In genomic region chr3:158992466-158992865, GRCh38 we compare ENCODE assay signal across 33 cellular contexts.
"Had no signal": no experiment of that assay in that cellular context is flagged by ENCODE, and none has a peak within 500 bp of the region (broad histone marks: within the 10 kb centered on the region; RNA-seq: fewer than 3 reads in every experiment).

No MANE protein-coding gene starts in this region.

- H3K36me3 ChIP-seq: adrenal gland, ascending aorta, brain microvascular endothelial cell, breast epithelium, cardiac muscle cell had no signal

- FAIRE-seq: astrocyte, bronchial epithelial cell had no signal

- ATAC-seq: activated naive CD4-positive, alpha-beta T cell treated with anti-CD3 and anti-CD28 coated beads, Interleukin-2, amount 50 U/mL, for 72 hours; activated naive CD8-positive, alpha-beta T cell treated with anti-CD3 and anti-CD28 coated beads, Interleukin-2, amount 50 U/mL, for 24 hours; activated T-cell treated with anti-CD3 and anti-CD28 coated beads, Interleukin-2, amount 50 U/mL, for 4 hours; activated T-cell treated with anti-CD3 and anti-CD28 coated beads, Interleukin-2, amount 50 U/mL, for 72 hours; activated T-helper 17 cell treated with anti-CD3 and anti-CD28 coated beads, Interleukin-2, amount 50 U/mL, for 72 hours; body of pancreas had no signal

- H3K4me3 ChIP-seq: adrenal gland, ascending aorta, body of pancreas, breast epithelium, cardiac muscle cell had no signal

- H3K27ac ChIP-seq: adrenal gland, ascending aorta, body of pancreas, brain microvascular endothelial cell, breast epithelium, cardiac muscle cell had no signal

- H3K27me3 ChIP-seq: adrenal gland, ascending aorta, body of pancreas, brain microvascular endothelial cell, breast epithelium, cardiac muscle cell had no signal

- DNase-seq: activated effector memory CD4-positive, alpha-beta T cell treated with anti-CD3 and anti-CD28 coated beads, Interleukin-2, amount 50 U/mL, for 16 hours; activated effector memory CD4-positive, alpha-beta T cell treated with Interleukin-2 at 50 U/mL for 16 hours; activated gamma-delta T cell; activated gamma-delta T cell treated with Interleukin-2 at 50 U/mL for 16 hours; activated naive CD4-positive, alpha-beta T cell; activated naive CD4-positive, alpha-beta T cell treated with anti-CD3 and anti-CD28 coated beads for 36 hours; activated naive CD4-positive, alpha-beta T cell treated with anti-CD3 and anti-CD28 coated beads, Interleukin-2, amount 10 ng/mL, durations not matched to agents 7 days and 5 days; activated naive CD4-positive, alpha-beta T cell treated with anti-CD3 and anti-CD28 coated beads, Interleukin-2, amount 50 U/mL, for 16 hours; activated naive CD4-positive, alpha-beta T cell treated with Interleukin-2 at 50 U/mL for 16 hours; activated naive CD8-positive, alpha-beta T cell treated with anti-CD3 and anti-CD28 coated beads for 36 hours; activated naive CD8-positive, alpha-beta T cell treated with anti-CD3 and anti-CD28 coated beads, Interleukin-2, amount 10 ng/mL, durations not matched to agents 7 days and 5 days; activated naive CD8-positive, alpha-beta T cell treated with anti-CD3 and anti-CD28 coated beads, Interleukin-2, amount 50 U/mL, for 24 hours; activated T-cell treated with anti-CD3 and anti-CD28 coated beads, Interleukin-2, amount 50 U/mL, for 24 hours; activated T-cell treated with anti-CD3 and anti-CD28 coated beads, Interleukin-2, amount 50 U/mL, for 4 hours; activated T-cell treated with anti-CD3 and anti-CD28 coated beads, Interleukin-2, amount 50 U/mL, for 48 hours; activated T-cell treated with anti-CD3 and anti-CD28 coated beads, Interleukin-2, amount 50 U/mL, for 72 hours; adrenal gland; amniotic stem cell; amygdala; anterior cingulate cortex; aorta; body of pancreas; brain microvascular endothelial cell; caudate nucleus; central memory CD4-positive, alpha-beta T cell; cerebellar nuclear complex had no signal

- H3K4me1 ChIP-seq: adrenal gland, ascending aorta, body of pancreas, breast epithelium had no signal

- H3K9me3 ChIP-seq: adrenal gland, ascending aorta, body of pancreas, breast epithelium had no signal
